Comparison of ENCODE assay signal across 2 cellular contexts in the genomic region with DNA sequence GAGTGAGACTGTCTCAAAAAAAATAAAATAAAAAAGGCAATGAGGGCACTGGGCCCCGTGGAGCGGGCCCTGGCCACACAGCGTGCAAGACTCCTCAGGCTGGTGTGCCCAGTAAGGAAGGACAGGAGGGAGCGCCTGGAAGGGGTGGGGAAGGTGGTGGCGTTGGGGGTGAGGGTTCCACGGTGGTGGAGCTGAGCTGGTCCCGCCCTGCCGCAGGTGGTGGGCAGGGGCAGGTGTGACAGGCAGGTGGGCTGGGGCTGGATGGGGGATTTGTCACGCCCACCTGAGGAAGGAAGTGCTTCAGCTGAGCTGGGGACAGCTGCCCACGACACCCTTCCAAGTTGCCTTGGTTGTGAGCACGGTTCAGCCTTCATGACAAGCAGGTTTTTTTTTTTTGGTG.
TF ChIP-seq lines count a peak whose summit lies in the region.

No MANE protein-coding gene starts in this region.

TF ChIP-seq in HEK293, 187 proteins besides CTCF, POLR2A, EP300 and RAD21:
- TF ChIP-seq ZFHX2 (tag by site-specific recombination; conservative IDR thresholded peaks at IDR 0.05) (peak; percentile 42; the same call in 1 of the 2 replicates), ZNF423 (tag by site-specific recombination; IDR thresholded peaks at IDR 0.05) (no peak), ZBTB8A (tag by site-specific recombination; IDR thresholded peaks at IDR 0.05) (no peak), ZNF292 (tag by site-specific recombination; IDR thresholded peaks at IDR 0.05; ENCODE audit: borderline replicate concordance, low read depth) (no peak), GLI4 (tag by site-specific recombination; IDR thresholded peaks at IDR 0.05) (no peak), EGR2 (tag by site-specific recombination; IDR thresholded peaks at IDR 0.05; ENCODE audit: low read depth) (peak; percentile 67; the same call in 1 of the 2 replicates), GFI1B (tag by site-specific recombination; IDR thresholded peaks at IDR 0.05) (no peak)
- TF ChIP-seq, protein P1, sequence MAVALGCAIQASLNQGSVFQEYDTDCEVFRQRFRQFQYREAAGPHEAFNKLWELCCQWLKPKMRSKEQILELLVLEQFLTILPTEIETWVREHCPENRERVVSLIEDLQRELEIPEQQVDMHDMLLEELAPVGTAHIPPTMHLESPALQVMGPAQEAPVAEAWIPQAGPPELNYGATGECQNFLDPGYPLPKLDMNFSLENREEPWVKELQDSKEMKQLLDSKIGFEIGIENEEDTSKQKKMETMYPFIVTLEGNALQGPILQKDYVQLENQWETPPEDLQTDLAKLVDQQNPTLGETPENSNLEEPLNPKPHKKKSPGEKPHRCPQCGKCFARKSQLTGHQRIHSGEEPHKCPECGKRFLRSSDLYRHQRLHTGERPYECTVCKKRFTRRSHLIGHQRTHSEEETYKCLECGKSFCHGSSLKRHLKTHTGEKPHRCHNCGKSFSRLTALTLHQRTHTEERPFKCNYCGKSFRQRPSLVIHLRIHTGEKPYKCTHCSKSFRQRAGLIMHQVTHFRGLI (tag by site-specific recombination; IDR thresholded peaks at IDR 0.05) = no peak
- TF ChIP-seq, protein P2, sequence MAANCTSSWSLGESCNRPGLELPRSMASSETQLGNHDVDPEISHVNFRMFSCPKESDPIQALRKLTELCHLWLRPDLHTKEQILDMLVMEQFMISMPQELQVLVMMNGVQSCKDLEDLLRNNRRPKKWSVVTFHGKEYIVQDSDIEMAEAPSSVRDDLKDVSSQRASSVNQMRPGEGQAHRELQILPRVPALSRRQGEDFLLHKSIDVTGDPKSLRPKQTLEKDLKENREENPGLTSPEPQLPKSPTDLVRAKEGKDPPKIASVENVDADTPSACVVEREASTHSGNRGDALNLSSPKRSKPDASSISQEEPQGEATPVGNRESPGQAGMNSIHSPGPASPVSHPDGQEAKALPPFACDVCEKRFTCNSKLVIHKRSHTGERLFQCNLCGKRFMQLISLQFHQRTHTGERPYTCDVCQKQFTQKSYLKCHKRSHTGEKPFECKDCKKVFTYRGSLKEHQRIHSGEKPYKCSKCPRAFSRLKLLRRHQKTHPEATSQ (tag by site-specific recombination; IDR thresholded peaks at IDR 0.05) = no peak

TF ChIP-seq in HepG2, 621 proteins besides CTCF, POLR2A, EP300 and RAD21:
- TF ChIP-seq, protein P3, sequence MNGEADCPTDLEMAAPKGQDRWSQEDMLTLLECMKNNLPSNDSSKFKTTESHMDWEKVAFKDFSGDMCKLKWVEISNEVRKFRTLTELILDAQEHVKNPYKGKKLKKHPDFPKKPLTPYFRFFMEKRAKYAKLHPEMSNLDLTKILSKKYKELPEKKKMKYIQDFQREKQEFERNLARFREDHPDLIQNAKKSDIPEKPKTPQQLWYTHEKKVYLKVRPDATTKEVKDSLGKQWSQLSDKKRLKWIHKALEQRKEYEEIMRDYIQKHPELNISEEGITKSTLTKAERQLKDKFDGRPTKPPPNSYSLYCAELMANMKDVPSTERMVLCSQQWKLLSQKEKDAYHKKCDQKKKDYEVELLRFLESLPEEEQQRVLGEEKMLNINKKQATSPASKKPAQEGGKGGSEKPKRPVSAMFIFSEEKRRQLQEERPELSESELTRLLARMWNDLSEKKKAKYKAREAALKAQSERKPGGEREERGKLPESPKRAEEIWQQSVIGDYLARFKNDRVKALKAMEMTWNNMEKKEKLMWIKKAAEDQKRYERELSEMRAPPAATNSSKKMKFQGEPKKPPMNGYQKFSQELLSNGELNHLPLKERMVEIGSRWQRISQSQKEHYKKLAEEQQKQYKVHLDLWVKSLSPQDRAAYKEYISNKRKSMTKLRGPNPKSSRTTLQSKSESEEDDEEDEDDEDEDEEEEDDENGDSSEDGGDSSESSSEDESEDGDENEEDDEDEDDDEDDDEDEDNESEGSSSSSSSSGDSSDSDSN (CRISPR knock-in tag; IDR thresholded peaks at IDR 0.05) = no peak
- no peak for TF ChIP-seq ELF3 (CRISPR knock-in tag; IDR thresholded peaks at IDR 0.05)
- 0 out of 2 replicates have a peak, but pooled peaks have one; percentile 68 for TF ChIP-seq ZNF326 (CRISPR knock-in tag; IDR thresholded peaks at IDR 0.05; ENCODE audit: borderline replicate concordance)
- TF ChIP-seq FOXP1 (IDR thresholded peaks at IDR 0.05) = no peak
- TF ChIP-seq FOXP1 (CRISPR knock-in tag; IDR thresholded peaks at IDR 0.05) = no peak
- TF ChIP-seq TCF12 (IDR thresholded peaks at IDR 0.05) = no peak
- 0 out of 2 replicates have a peak, but pooled peaks have one; percentile 11 for TF ChIP-seq TCF12 (CRISPR knock-in tag; IDR thresholded peaks at IDR 0.05)
TF ChIP-seq in HepG2: peak in this region for 2.
